In genomic region chr12:6384499-6385436, GRCh38 we compare ENCODE assay signal across 11 cellular contexts. TPM values are rescaled to one million over a fixed set of nuclear protein-coding genes. Genes with fewer than 3 reads are reported as not detected.
DNase-seq lines count a peak whose midpoint lies in the region; ATAC-seq lines count a peak whose summit lies in the region.
"Had no signal": no experiment of that assay in that cellular context is flagged by ENCODE, and none has a peak within 500 bp of the region (broad histone marks: within the 10 kb centered on the region; RNA-seq: fewer than 3 reads in every experiment).

No MANE protein-coding gene starts in this region.

- peak overlapping the region; percentile 89 for H3K4me3 ChIP-seq in skeletal muscle satellite cell (ENCODE audit: low read length)
- no peak overlapping the region for H3K4me3 ChIP-seq in naive thymus-derived CD4-positive, alpha-beta T cell (ENCODE audit: low read length)

- intact Hi-C loops in naive thymus-derived CD4-positive, alpha-beta T cell (cut with micrococcal nuclease), result no loop called here
- intact Hi-C loops in posterior vena cava (cut with DNase I), result loop anchor here (2.0 to 5.0 kb wide), 3 partner anchors 32 to 57 kb away; partner anchors contain the start of gene TNFRSF1A (in 2 of the 2)

- H3K4me3 Mint-ChIP-seq in naive thymus-derived CD4-positive, alpha-beta T cell, result peak overlapping the region in 5 of 10 donors; percentile 47 to 70 (median 56)

- CTCF ChIA-PET in naive thymus-derived CD4-positive, alpha-beta T cell (lab: Charles Lee), result interaction anchor here (0.6 kb wide), 1 partner anchor 507 kb away, joined by 3 read pairs; no protein-coding TSS in a partner anchor

- peak overlapping the region in 1 of 9 donors; percentile 5 for H3K27ac Mint-ChIP-seq in naive thymus-derived CD4-positive, alpha-beta T cell

- no peaks in the 10 kb centered on the region for H3K9me3 ChIP-seq in skeletal muscle satellite cell (replicated peaks; ENCODE audit: low read length)
- no peaks in the 10 kb centered on the region for H3K9me3 ChIP-seq in naive thymus-derived CD4-positive, alpha-beta T cell (ENCODE audit: control insufficient read depth in 2 of 3, low read length in 3 of 3)

- peaks cover 29% of the 10 kb centered on the region for H3K4me1 ChIP-seq in skeletal muscle satellite cell (ENCODE audit: control insufficient read depth, insufficient read depth, low read length)
- peaks cover 0 to 10% of the 10 kb centered on the region in 2 donors for H3K4me1 ChIP-seq in naive thymus-derived CD4-positive, alpha-beta T cell (ENCODE audit: control insufficient read depth in 2 of 2, insufficient read depth in 2 of 2, low read length in 2 of 2)

- peaks cover 0 to 24% (median 5%) of the 10 kb centered on the region in 7 donors for H3K4me1 Mint-ChIP-seq in naive thymus-derived CD4-positive, alpha-beta T cell

- POLR2A ChIA-PET in naive thymus-derived CD4-positive, alpha-beta T cell (lab: Charles Lee), result no interaction called here

- no peaks in the 10 kb centered on the region for H3K9me3 Mint-ChIP-seq in naive thymus-derived CD4-positive, alpha-beta T cell

- peak overlapping the region; percentile 99 for H3K4me2 ChIP-seq in skeletal muscle satellite cell (ENCODE audit: low read length)

- peaks cover 46% of the 10 kb centered on the region for H3K36me3 ChIP-seq in skeletal muscle satellite cell (ENCODE audit: insufficient read depth, low read length)
- H3K36me3 ChIP-seq in naive thymus-derived CD4-positive, alpha-beta T cell (ENCODE audit: control insufficient read depth in 2 of 3, insufficient read depth in 3 of 3, low read length in 3 of 3), result no peaks in the 10 kb centered on the region

- H3K27me3 ChIP-seq in skeletal muscle satellite cell (ENCODE audit: control insufficient read depth, insufficient read depth, low read length), result no peaks in the 10 kb centered on the region
- no peaks in the 10 kb centered on the region for H3K27me3 ChIP-seq in naive thymus-derived CD4-positive, alpha-beta T cell (ENCODE audit: control insufficient read depth in 2 of 2, insufficient read depth in 2 of 2, low read length in 2 of 2)

- ATAC-seq in naive thymus-derived CD4-positive, alpha-beta T cell, result no peak

- WGBS in adipose tissue, 3 donors, result 35 to 51% (median 38%) methylated on average over 35 to 36 of the region's 36 CpGs

- H3K27ac ChIP-seq in adipose tissue (ENCODE audit: low read depth, low read length), result peak overlapping the region; percentile 99
- no peak overlapping the region for H3K27ac ChIP-seq in naive thymus-derived CD4-positive, alpha-beta T cell (ENCODE audit: low read depth, low read length)

- H3K36me3 Mint-ChIP-seq in naive thymus-derived CD4-positive, alpha-beta T cell, result no peaks in the 10 kb centered on the region

- H3K9ac ChIP-seq in skeletal muscle satellite cell (ENCODE audit: low read depth, low read length), result peak overlapping the region; percentile 99

- peak; percentile 18 for DNase-seq in EH (ENCODE audit: low read depth)
- peak; percentile 58 for DNase-seq in hepatic stellate cell (ENCODE audit: low spot score)
- DNase-seq in naive thymus-derived CD4-positive, alpha-beta T cell, result no peak
- no peak for DNase-seq in COLO829 (ENCODE audit: low spot score)
- DNase-seq in posterior vena cava (ENCODE audit: low spot score), result no peak
- no peak for DNase-seq in iPS-NIHi11 (ENCODE audit: low spot score)
- DNase-seq: activated effector memory CD4-positive, alpha-beta T cell treated with Interleukin-2 at 50 U/mL for 16 hours had no signal

- H3K27me3 Mint-ChIP-seq in naive thymus-derived CD4-positive, alpha-beta T cell, result peaks cover 4 to 70% (median 7%) of the 10 kb centered on the region in 5 donors

RNA-seq across cellular contexts. Expression of gene LTBR, which starts 0.8 kb away (rescaled TPM):
- polyA plus RNA-seq in adipose tissue, result 100 to 1,000 TPM in 1 of 3 donors, 10 to 100 TPM in 2; 53.4 to 132 (median 60.0) TPM
- 75.8 and 97.8 TPM in 2 replicates for total RNA-seq in skeletal muscle satellite cell (2012; rRNA removed)
- 10 to 100 TPM in 1 of 5 experiments, 1 to 10 TPM in 3, under 1 TPM in 1; 0.34 to 25.2 (median 2.2) TPM for total RNA-seq in naive thymus-derived CD4-positive, alpha-beta T cell
- not detected for polyA plus RNA-seq in naive thymus-derived CD4-positive, alpha-beta T cell
- 10 to 100 TPM; 86.4 to 92.5 TPM for total RNA-seq in posterior vena cava
- total RNA-seq: OCI-LY7 had no signal

RNA-seq across cellular contexts. Expression of gene SCNN1A, which starts 9.4 kb away (rescaled TPM):
- polyA plus RNA-seq in adipose tissue, result 10 to 100 TPM in 1 of 3 donors, 1 to 10 TPM in 2; 1.0 to 17.0 (median 5.0) TPM
- 0.87 and 1.3 TPM in 2 replicates for total RNA-seq in skeletal muscle satellite cell (2012; rRNA removed)
- 1 to 10 TPM in 4 of 5 experiments, under 1 TPM in 1; 0.22 to 5.3 (median 3.6) TPM for total RNA-seq in naive thymus-derived CD4-positive, alpha-beta T cell
- polyA plus RNA-seq in naive thymus-derived CD4-positive, alpha-beta T cell, result 1 to 10 TPM in 1 of 2 donors, under 1 TPM in 1; 0.84 to 1.2 TPM
- total RNA-seq in posterior vena cava, result 1 to 10 TPM; 1.9 to 3.3 TPM

RNA-seq across cellular contexts. Expression of gene TNFRSF1A, which starts 42.9 kb away (rescaled TPM):
- 100 to 1,000 TPM in 1 of 3 donors, 10 to 100 TPM in 2; 46.8 to 238 (median 68.9) TPM for polyA plus RNA-seq in adipose tissue
- 173 and 205 TPM in 2 replicates for total RNA-seq in skeletal muscle satellite cell (2012; rRNA removed)
- total RNA-seq in naive thymus-derived CD4-positive, alpha-beta T cell, result 10 to 100 TPM; 40.9 to 99.4 (median 67.3) TPM
- 10 to 100 TPM; 24.1 to 46.3 TPM for polyA plus RNA-seq in naive thymus-derived CD4-positive, alpha-beta T cell
- total RNA-seq in posterior vena cava, result 100 to 1,000 TPM; 190 to 194 TPM

RNA-seq across cellular contexts. Expression of gene CD27, which starts 60.0 kb away (rescaled TPM):
- polyA plus RNA-seq in adipose tissue, result 1 to 10 TPM in 1 of 3 donors, under 1 TPM in 1, not detected in 1; 0.82 to 1.1 TPM
- not detected in 2 replicates for total RNA-seq in skeletal muscle satellite cell (2012; rRNA removed)
- 100 to 1,000 TPM in 4 of 5 experiments, 10 to 100 TPM in 1; 74.1 to 217 (median 130) TPM for total RNA-seq in naive thymus-derived CD4-positive, alpha-beta T cell
- polyA plus RNA-seq in naive thymus-derived CD4-positive, alpha-beta T cell, result 100 to 1,000 TPM; 560 to 590 TPM
- total RNA-seq in posterior vena cava, result under 1 TPM; 0.42 to 0.43 TPM
- total RNA-seq: renal cortical epithelial cell had no signal

Comparison
In these comparisons a context has a peak if more than half of its experiments do, and no peak if none do; other contexts are left out.
1. DNase-seq: peak in EH (single experiment) and hepatic stellate cell (single experiment); none in naive thymus-derived CD4-positive, alpha-beta T cell (0 of 9), COLO829 (single experiment), posterior vena cava (single experiment) and iPS-NIHi11 (single experiment).
2. intact Hi-C loops: an anchor here in posterior vena cava (2.0 to 5.0 kb wide); none called in naive thymus-derived CD4-positive, alpha-beta T cell.